In the genomic region with DNA sequence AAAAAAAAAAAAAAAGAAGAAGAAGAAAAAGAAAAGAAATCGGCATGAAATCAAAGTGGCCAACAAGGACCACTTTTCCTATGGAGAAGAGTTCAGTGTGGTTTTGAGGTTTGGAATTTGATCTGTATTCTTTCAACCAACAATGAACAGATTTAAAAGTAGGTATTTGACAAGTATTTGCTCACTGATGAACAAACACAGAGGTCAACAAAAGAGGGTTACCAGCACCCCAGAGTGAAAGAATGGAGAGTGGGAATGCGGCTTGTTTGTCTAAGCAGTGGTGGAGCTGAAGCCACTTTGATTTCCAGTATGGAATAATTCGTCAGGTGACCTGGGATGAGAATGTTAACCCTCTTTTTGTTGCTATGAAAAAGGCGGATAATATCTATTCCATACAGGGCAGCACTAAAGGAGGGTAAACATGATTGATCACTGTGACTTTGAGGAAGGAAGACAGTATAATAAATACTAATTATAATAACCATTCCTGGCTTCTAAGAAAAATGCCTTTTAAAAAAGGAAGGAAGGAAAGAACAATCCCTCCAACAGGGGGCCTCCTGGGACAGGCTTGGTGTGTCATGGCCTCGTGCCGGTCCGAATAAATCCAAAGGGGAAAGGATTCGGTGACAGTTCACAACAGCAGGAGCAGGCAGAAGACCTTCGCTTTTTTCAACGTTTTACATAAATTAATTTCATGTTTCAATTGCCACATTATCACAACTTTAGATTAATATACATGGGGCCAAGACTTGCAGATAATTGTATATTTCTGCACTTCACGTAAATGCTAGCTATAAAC, we compare ENCODE assay signal across 1 cellular context.
A peak's percentile ranks its signal among the peaks of the same experiment; 100 is the strongest.
TF ChIP-seq lines count a peak whose summit lies in the region.

No MANE protein-coding gene starts in this region.

TF ChIP-seq in HepG2, 621 proteins besides CTCF, POLR2A, EP300 and RAD21 (continued from another document and continues in another):
- TF ChIP-seq, protein P1, sequence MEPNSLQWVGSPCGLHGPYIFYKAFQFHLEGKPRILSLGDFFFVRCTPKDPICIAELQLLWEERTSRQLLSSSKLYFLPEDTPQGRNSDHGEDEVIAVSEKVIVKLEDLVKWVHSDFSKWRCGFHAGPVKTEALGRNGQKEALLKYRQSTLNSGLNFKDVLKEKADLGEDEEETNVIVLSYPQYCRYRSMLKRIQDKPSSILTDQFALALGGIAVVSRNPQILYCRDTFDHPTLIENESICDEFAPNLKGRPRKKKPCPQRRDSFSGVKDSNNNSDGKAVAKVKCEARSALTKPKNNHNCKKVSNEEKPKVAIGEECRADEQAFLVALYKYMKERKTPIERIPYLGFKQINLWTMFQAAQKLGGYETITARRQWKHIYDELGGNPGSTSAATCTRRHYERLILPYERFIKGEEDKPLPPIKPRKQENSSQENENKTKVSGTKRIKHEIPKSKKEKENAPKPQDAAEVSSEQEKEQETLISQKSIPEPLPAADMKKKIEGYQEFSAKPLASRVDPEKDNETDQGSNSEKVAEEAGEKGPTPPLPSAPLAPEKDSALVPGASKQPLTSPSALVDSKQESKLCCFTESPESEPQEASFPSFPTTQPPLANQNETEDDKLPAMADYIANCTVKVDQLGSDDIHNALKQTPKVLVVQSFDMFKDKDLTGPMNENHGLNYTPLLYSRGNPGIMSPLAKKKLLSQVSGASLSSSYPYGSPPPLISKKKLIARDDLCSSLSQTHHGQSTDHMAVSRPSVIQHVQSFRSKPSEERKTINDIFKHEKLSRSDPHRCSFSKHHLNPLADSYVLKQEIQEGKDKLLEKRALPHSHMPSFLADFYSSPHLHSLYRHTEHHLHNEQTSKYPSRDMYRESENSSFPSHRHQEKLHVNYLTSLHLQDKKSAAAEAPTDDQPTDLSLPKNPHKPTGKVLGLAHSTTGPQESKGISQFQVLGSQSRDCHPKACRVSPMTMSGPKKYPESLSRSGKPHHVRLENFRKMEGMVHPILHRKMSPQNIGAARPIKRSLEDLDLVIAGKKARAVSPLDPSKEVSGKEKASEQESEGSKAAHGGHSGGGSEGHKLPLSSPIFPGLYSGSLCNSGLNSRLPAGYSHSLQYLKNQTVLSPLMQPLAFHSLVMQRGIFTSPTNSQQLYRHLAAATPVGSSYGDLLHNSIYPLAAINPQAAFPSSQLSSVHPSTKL (CRISPR knock-in tag; IDR thresholded peaks at IDR 0.05) = peak; percentile 86
- TF ChIP-seq, protein P2, sequence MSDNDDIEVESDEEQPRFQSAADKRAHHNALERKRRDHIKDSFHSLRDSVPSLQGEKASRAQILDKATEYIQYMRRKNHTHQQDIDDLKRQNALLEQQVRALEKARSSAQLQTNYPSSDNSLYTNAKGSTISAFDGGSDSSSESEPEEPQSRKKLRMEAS (IDR thresholded peaks at IDR 0.05) = 0 out of 2 replicates have a peak, but pooled peaks have one; percentile 24
- TF ChIP-seq ZNF317 (CRISPR knock-in tag; IDR thresholded peaks at IDR 0.05) (no peak), ZNF20 (CRISPR knock-in tag; IDR thresholded peaks at IDR 0.05) (no peak), SNAPC2 (CRISPR knock-in tag; IDR thresholded peaks at IDR 0.05) (no peak), TCF7 (IDR thresholded peaks at IDR 0.05; ENCODE audit: low read depth) (peak; percentile 88), ISL2 (CRISPR knock-in tag; IDR thresholded peaks at IDR 0.05) (peak; percentile 54), ZNF567 (CRISPR knock-in tag; IDR thresholded peaks at IDR 0.05; ENCODE audit: borderline replicate concordance) (no peak), SMARCC2 (IDR thresholded peaks at IDR 0.05) (no peak), HNF4G (IDR thresholded peaks at IDR 0.05; ENCODE audit: borderline replicate concordance, low read depth, low read length) (peak; percentile 45; the same call in 1 of the 2 replicates), HNF4G (CRISPR knock-in tag; IDR thresholded peaks at IDR 0.05; ENCODE audit: borderline replicate concordance, low read depth) (no peak), ZNF782 (CRISPR knock-in tag; IDR thresholded peaks at IDR 0.05; ENCODE audit: borderline replicate concordance) (no peak), FOXA3 (CRISPR knock-in tag; IDR thresholded peaks at IDR 0.05) (peak; percentile 82), ZNF331 (CRISPR knock-in tag; IDR thresholded peaks at IDR 0.05) (0 out of 2 replicates have a peak, but pooled peaks have one; percentile 14)
- TF ChIP-seq, protein P3, sequence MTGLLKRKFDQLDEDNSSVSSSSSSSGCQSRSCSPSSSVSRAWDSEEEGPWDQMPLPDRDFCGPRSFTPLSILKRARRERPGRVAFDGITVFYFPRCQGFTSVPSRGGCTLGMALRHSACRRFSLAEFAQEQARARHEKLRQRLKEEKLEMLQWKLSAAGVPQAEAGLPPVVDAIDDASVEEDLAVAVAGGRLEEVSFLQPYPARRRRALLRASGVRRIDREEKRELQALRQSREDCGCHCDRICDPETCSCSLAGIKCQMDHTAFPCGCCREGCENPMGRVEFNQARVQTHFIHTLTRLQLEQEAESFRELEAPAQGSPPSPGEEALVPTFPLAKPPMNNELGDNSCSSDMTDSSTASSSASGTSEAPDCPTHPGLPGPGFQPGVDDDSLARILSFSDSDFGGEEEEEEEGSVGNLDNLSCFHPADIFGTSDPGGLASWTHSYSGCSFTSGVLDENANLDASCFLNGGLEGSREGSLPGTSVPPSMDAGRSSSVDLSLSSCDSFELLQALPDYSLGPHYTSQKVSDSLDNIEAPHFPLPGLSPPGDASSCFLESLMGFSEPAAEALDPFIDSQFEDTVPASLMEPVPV (CRISPR knock-in tag; IDR thresholded peaks at IDR 0.05) = peak; percentile 33; the same call in 1 of the 2 replicates
- TF ChIP-seq, protein P4, sequence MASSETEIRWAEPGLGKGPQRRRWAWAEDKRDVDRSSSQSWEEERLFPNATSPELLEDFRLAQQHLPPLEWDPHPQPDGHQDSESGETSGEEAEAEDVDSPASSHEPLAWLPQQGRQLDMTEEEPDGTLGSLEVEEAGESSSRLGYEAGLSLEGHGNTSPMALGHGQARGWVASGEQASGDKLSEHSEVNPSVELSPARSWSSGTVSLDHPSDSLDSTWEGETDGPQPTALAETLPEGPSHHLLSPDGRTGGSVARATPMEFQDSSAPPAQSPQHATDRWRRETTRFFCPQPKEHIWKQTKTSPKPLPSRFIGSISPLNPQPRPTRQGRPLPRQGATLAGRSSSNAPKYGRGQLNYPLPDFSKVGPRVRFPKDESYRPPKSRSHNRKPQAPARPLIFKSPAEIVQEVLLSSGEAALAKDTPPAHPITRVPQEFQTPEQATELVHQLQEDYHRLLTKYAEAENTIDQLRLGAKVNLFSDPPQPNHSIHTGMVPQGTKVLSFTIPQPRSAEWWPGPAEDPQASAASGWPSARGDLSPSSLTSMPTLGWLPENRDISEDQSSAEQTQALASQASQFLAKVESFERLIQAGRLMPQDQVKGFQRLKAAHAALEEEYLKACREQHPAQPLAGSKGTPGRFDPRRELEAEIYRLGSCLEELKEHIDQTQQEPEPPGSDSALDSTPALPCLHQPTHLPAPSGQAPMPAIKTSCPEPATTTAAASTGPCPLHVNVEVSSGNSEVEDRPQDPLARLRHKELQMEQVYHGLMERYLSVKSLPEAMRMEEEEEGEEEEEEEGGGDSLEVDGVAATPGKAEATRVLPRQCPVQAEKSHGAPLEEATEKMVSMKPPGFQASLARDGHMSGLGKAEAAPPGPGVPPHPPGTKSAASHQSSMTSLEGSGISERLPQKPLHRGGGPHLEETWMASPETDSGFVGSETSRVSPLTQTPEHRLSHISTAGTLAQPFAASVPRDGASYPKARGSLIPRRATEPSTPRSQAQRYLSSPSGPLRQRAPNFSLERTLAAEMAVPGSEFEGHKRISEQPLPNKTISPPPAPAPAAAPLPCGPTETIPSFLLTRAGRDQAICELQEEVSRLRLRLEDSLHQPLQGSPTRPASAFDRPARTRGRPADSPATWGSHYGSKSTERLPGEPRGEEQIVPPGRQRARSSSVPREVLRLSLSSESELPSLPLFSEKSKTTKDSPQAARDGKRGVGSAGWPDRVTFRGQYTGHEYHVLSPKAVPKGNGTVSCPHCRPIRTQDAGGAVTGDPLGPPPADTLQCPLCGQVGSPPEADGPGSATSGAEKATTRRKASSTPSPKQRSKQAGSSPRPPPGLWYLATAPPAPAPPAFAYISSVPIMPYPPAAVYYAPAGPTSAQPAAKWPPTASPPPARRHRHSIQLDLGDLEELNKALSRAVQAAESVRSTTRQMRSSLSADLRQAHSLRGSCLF (CRISPR knock-in tag; IDR thresholded peaks at IDR 0.05; ENCODE audit: borderline replicate concordance) = no peak
- TF ChIP-seq, protein P5, sequence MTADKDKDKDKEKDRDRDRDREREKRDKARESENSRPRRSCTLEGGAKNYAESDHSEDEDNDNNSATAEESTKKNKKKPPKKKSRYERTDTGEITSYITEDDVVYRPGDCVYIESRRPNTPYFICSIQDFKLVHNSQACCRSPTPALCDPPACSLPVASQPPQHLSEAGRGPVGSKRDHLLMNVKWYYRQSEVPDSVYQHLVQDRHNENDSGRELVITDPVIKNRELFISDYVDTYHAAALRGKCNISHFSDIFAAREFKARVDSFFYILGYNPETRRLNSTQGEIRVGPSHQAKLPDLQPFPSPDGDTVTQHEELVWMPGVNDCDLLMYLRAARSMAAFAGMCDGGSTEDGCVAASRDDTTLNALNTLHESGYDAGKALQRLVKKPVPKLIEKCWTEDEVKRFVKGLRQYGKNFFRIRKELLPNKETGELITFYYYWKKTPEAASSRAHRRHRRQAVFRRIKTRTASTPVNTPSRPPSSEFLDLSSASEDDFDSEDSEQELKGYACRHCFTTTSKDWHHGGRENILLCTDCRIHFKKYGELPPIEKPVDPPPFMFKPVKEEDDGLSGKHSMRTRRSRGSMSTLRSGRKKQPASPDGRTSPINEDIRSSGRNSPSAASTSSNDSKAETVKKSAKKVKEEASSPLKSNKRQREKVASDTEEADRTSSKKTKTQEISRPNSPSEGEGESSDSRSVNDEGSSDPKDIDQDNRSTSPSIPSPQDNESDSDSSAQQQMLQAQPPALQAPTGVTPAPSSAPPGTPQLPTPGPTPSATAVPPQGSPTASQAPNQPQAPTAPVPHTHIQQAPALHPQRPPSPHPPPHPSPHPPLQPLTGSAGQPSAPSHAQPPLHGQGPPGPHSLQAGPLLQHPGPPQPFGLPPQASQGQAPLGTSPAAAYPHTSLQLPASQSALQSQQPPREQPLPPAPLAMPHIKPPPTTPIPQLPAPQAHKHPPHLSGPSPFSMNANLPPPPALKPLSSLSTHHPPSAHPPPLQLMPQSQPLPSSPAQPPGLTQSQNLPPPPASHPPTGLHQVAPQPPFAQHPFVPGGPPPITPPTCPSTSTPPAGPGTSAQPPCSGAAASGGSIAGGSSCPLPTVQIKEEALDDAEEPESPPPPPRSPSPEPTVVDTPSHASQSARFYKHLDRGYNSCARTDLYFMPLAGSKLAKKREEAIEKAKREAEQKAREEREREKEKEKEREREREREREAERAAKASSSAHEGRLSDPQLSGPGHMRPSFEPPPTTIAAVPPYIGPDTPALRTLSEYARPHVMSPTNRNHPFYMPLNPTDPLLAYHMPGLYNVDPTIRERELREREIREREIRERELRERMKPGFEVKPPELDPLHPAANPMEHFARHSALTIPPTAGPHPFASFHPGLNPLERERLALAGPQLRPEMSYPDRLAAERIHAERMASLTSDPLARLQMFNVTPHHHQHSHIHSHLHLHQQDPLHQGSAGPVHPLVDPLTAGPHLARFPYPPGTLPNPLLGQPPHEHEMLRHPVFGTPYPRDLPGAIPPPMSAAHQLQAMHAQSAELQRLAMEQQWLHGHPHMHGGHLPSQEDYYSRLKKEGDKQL (CRISPR knock-in tag; IDR thresholded peaks at IDR 0.05; ENCODE audit: low read depth) = 0 out of 2 replicates have a peak, but pooled peaks have one; percentile 65
- TF ChIP-seq, protein P6, sequence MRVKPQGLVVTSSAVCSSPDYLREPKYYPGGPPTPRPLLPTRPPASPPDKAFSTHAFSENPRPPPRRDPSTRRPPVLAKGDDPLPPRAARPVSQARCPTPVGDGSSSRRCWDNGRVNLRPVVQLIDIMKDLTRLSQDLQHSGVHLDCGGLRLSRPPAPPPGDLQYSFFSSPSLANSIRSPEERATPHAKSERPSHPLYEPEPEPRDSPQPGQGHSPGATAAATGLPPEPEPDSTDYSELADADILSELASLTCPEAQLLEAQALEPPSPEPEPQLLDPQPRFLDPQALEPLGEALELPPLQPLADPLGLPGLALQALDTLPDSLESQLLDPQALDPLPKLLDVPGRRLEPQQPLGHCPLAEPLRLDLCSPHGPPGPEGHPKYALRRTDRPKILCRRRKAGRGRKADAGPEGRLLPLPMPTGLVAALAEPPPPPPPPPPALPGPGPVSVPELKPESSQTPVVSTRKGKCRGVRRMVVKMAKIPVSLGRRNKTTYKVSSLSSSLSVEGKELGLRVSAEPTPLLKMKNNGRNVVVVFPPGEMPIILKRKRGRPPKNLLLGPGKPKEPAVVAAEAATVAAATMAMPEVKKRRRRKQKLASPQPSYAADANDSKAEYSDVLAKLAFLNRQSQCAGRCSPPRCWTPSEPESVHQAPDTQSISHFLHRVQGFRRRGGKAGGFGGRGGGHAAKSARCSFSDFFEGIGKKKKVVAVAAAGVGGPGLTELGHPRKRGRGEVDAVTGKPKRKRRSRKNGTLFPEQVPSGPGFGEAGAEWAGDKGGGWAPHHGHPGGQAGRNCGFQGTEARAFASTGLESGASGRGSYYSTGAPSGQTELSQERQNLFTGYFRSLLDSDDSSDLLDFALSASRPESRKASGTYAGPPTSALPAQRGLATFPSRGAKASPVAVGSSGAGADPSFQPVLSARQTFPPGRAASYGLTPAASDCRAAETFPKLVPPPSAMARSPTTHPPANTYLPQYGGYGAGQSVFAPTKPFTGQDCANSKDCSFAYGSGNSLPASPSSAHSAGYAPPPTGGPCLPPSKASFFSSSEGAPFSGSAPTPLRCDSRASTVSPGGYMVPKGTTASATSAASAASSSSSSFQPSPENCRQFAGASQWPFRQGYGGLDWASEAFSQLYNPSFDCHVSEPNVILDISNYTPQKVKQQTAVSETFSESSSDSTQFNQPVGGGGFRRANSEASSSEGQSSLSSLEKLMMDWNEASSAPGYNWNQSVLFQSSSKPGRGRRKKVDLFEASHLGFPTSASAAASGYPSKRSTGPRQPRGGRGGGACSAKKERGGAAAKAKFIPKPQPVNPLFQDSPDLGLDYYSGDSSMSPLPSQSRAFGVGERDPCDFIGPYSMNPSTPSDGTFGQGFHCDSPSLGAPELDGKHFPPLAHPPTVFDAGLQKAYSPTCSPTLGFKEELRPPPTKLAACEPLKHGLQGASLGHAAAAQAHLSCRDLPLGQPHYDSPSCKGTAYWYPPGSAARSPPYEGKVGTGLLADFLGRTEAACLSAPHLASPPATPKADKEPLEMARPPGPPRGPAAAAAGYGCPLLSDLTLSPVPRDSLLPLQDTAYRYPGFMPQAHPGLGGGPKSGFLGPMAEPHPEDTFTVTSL (CRISPR knock-in tag; IDR thresholded peaks at IDR 0.05; ENCODE audit: borderline replicate concordance) = peak; percentile 60; the same call in 1 of the 2 replicates
- TF ChIP-seq, protein P7, sequence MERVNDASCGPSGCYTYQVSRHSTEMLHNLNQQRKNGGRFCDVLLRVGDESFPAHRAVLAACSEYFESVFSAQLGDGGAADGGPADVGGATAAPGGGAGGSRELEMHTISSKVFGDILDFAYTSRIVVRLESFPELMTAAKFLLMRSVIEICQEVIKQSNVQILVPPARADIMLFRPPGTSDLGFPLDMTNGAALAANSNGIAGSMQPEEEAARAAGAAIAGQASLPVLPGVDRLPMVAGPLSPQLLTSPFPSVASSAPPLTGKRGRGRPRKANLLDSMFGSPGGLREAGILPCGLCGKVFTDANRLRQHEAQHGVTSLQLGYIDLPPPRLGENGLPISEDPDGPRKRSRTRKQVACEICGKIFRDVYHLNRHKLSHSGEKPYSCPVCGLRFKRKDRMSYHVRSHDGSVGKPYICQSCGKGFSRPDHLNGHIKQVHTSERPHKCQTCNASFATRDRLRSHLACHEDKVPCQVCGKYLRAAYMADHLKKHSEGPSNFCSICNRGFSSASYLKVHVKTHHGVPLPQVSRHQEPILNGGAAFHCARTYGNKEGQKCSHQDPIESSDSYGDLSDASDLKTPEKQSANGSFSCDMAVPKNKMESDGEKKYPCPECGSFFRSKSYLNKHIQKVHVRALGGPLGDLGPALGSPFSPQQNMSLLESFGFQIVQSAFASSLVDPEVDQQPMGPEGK (CRISPR knock-in tag; IDR thresholded peaks at IDR 0.05) = peak; percentile 37; the same call in 1 of the 2 replicates
